ENCODE assay signal across 1 cellular context in genomic region chr11:70470127-70470526, GRCh38.
TF ChIP-seq lines count a peak whose summit lies in the region.

No MANE protein-coding gene starts in this region.

TF ChIP-seq in K562, 482 proteins besides CTCF, POLR2A, EP300 and RAD21 (continued from another document and continues in another):
- TF ChIP-seq E4F1 (CRISPR knock-in tag; IDR thresholded peaks at IDR 0.05; ENCODE audit: borderline replicate concordance) (no peak), MED1 (CRISPR knock-in tag; IDR thresholded peaks at IDR 0.05; ENCODE audit: borderline replicate concordance) (no peak), MAX (CRISPR knock-in tag; IDR thresholded peaks at IDR 0.05) (peak; percentile 71), KLF16 (IDR thresholded peaks at IDR 0.05) (peak; percentile 74; the same call in 1 of the 2 replicates), HDGF (IDR thresholded peaks at IDR 0.05) (no peak), MLLT1 (IDR thresholded peaks at IDR 0.05) (peak in 1 of 2 experiments; percentile 77; a peak in 2 of 4 replicates), HNRNPH1 (optimal IDR thresholded peaks at IDR 0.05; ENCODE audit: low read depth, low read length) (no peak), ZBTB17 (CRISPR knock-in tag; IDR thresholded peaks at IDR 0.05) (no peak), CCNT2 (IDR thresholded peaks at IDR 0.05; ENCODE audit: borderline replicate concordance, extremely low read depth, insufficient read length, low read depth, low read length) (peak; percentile 11), ZNF707 (CRISPR knock-in tag; conservative IDR thresholded peaks at IDR 0.05) (no peak), ETV6 (IDR thresholded peaks at IDR 0.05; ENCODE audit: borderline replicate concordance in 1 of 2, low read depth in 2 of 2, low read length in 1 of 2) (no peak), ETV6 (CRISPR knock-in tag; IDR thresholded peaks at IDR 0.05; ENCODE audit: borderline replicate concordance) (no peak), ZNF398 (CRISPR knock-in tag; IDR thresholded peaks at IDR 0.05) (no peak), ZNF12 (CRISPR knock-in tag; IDR thresholded peaks at IDR 0.05) (no peak), NR2C1 (IDR thresholded peaks at IDR 0.05) (no peak), NR2C1 (tag; IDR thresholded peaks at IDR 0.05) (no peak), MGA (IDR thresholded peaks at IDR 0.05) (no peak), E2F1 (CRISPR knock-in tag; IDR thresholded peaks at IDR 0.05) (no peak), PHB (CRISPR knock-in tag; IDR thresholded peaks at IDR 0.05) (no peak), ZNF561 (CRISPR knock-in tag; conservative IDR thresholded peaks at IDR 0.05) (no peak), THRA (IDR thresholded peaks at IDR 0.05) (no peak), NFRKB (IDR thresholded peaks at IDR 0.05; ENCODE audit: low read depth) (no peak), DACH1 (IDR thresholded peaks at IDR 0.05; ENCODE audit: partially characterized antibody) (no peak), ZKSCAN1 (IDR thresholded peaks at IDR 0.05; ENCODE audit: low read depth, low read length) (0 out of 2 replicates have a peak, but pooled peaks have one; percentile 36), ZNF57 (CRISPR knock-in tag; IDR thresholded peaks at IDR 0.05) (no peak), ADNP (tag; IDR thresholded peaks at IDR 0.05) (peak; percentile 58; the same call in 1 of the 2 replicates), HES1 (IDR thresholded peaks at IDR 0.05; ENCODE audit: low read depth) (peak; percentile 88), ATF2 (CRISPR knock-in tag; IDR thresholded peaks at IDR 0.05) (no peak), ZNF277 (CRISPR knock-in tag; IDR thresholded peaks at IDR 0.05; ENCODE audit: borderline replicate concordance) (no peak), FOS (IDR thresholded peaks at IDR 0.05; ENCODE audit: extremely low read depth, insufficient read length) (no peak), PML (IDR thresholded peaks at IDR 0.05; ENCODE audit: low read length) (peak; percentile 76; the same call in 1 of the 2 replicates), KDM1A (IDR thresholded peaks at IDR 0.05) (0 out of 4 replicates have a peak, but pooled peaks of 1 of the 2 experiments have one; percentile 16), SETDB1 (IDR thresholded peaks at IDR 0.05; ENCODE audit: low read length) (no peak), FIP1L1 (IDR thresholded peaks at IDR 0.05; ENCODE audit: low read depth, low read length, poor library complexity, severe bottlenecking) (no peak), CCAR2 (IDR thresholded peaks at IDR 0.05; ENCODE audit: low read depth, low read length) (no peak)
